26 cellular contexts compared by ENCODE assay signal in the genomic region with DNA sequence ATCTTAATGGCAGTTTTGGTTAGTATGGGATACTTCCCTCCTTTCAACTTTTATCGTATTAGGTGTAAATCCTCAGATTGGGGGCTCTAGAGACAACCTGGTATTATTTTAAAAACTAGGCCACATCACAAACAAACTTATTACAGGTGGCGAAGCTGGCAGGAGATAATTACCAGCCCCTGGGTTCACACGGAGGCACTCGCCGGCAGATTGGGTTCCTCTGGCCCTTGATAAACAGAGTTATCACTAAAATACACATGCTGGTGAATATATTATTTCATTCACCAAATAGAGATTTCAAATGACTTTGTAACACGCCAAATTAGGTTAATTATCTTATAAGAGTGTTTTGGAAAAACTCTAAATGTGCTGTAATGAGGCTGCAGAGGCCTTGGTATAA.
"Had no signal": no experiment of that assay in that cellular context is flagged by ENCODE, and none has a peak within 500 bp of the region (broad histone marks: within the 10 kb centered on the region; RNA-seq: fewer than 3 reads in every experiment).

No MANE protein-coding gene starts in this region.

- H3K27ac ChIP-seq: adrenal gland, coronary artery, PC-9 had no signal

- ATAC-seq: activated CD8-positive, alpha-beta T cell treated with anti-CD3 and anti-CD28 coated beads, Interleukin-2, amount 10 ng/mL, durations not matched to agents 7 days and 5 days; T-helper 17 cell; WTC11 had no signal

- H3K4me1 ChIP-seq: adrenal gland had no signal

- H3K4me2 ChIP-seq: PC-9 had no signal

- FAIRE-seq: TTC549 had no signal

- H2AFZ ChIP-seq: PC-9 had no signal

- H3K27me3 ChIP-seq: adrenal gland had no signal

- H3K36me3 ChIP-seq: adrenal gland had no signal

- H3K9me3 ChIP-seq: adrenal gland had no signal

- H3K4me3 ChIP-seq: adrenal gland, coronary artery, PC-9 had no signal

- DNase-seq: activated CD4-positive, alpha-beta T cell treated with anti-CD3 and anti-CD28 coated beads for 48 hours; activated CD4-positive, alpha-beta T cell treated with anti-CD3 and anti-CD28 coated beads, Interleukin-2, amount 50 U/mL, for 4 hours; activated CD4-positive, CD25-positive, alpha-beta regulatory T cell treated with anti-CD3 and anti-CD28 coated beads, Interleukin-2, amount 50 U/mL, for 72 hours; activated CD8-positive, alpha-beta memory T cell treated with anti-CD3 and anti-CD28 coated beads, Interleukin-2, amount 50 U/mL, for 48 hours; activated CD8-positive, alpha-beta T cell treated with anti-CD3 and anti-CD28 coated beads, Interleukin-2, amount 10 ng/mL, durations not matched to agents 7 days and 5 days; activated naive CD4-positive, alpha-beta T cell treated with anti-CD3 and anti-CD28 coated beads, Interleukin-2, amount 50 U/mL, for 16 hours; activated naive CD8-positive, alpha-beta T cell treated with anti-CD3 and anti-CD28 coated beads, Interleukin-2, amount 10 ng/mL, durations not matched to agents 7 days and 5 days; activated T-cell treated with anti-CD3 and anti-CD28 coated beads, Interleukin-2, amount 50 U/mL, for 1 hour; adrenal gland; anterior cingulate cortex; KG1; NCI-H1048; NCI-H1436; NCI-H187 treated with DMSO at 0.1 percent for 48 hours; NCI-H2081 treated with DMSO at 0.1 percent for 48 hours; NCI-H446; NCI-H524; NCI-H774; NK-92 treated with Interleukin-12 subunit alpha and Interleukin-12 subunit beta, amount 100 ng/mL, for 24 hours; PC-9; SIG-M5; T-helper 17 cell; T-helper 9 cell had no signal
